In the genomic region with DNA sequence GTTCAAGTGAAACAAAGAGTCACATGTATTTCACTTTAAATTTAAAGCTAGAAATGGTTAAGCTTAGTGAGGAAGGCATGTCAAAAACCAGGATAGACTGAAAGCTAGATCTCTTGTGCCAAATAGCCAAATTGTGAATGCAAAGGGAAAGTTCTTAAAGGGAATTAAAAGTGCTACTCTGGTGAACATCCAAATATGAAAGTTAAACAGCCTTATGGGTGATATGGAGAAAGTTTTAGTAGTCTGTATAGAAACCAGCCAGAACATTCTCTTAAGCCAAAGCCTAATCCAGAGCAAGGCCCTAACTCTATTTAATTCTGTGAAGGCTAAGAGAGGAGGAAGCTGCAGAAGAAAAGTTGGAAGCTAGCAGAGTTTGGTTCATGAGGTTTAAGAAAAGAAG, we compare ENCODE assay signal across 22 cellular contexts.
"Had no signal": no experiment of that assay in that cellular context is flagged by ENCODE, and none has a peak within 500 bp of the region (broad histone marks: within the 10 kb centered on the region; RNA-seq: fewer than 3 reads in every experiment).

No MANE protein-coding gene starts in this region.

- H3K4me3 ChIP-seq: esophagus muscularis mucosa, gastrocnemius medialis, heart right ventricle, sigmoid colon, skin epidermis, testis, tibial nerve, upper lobe of right lung, vagina had no signal

- H3K9me3 ChIP-seq: esophagus muscularis mucosa, gastrocnemius medialis, sigmoid colon, testis, tibial nerve, upper lobe of right lung, vagina had no signal

- H3K27ac Mint-ChIP-seq: nephron progenitor cell; stimulated activated naive B cell treated with anti-CD40 and anti-IgM and Interleukin-4, amounts not matched to agents 10 μg/mL and 1 μg/mL and 100 μg/mL, for 72 hours; stimulated activated naive CD8-positive, alpha-beta T cell treated with anti-CD3 and anti-CD28 coated beads, Interleukin-15, amount 100 ng/mL, for 72 hours had no signal

- H3K4me1 Mint-ChIP-seq: nephron progenitor cell had no signal

- ATAC-seq: effector memory CD8-positive, alpha-beta T cell; gastrocnemius medialis; heart right ventricle; left lobe of liver; naive thymus-derived CD4-positive, alpha-beta T cell; stimulated activated naive B cell treated with anti-CD40 and anti-IgM and Interleukin-4, amounts not matched to agents 10 μg/mL and 1 μg/mL and 100 μg/mL, for 72 hours; stimulated activated naive CD8-positive, alpha-beta T cell treated with anti-CD3 and anti-CD28 coated beads, Interleukin-15, amount 100 ng/mL, for 72 hours; upper lobe of right lung had no signal

- H3K27me3 ChIP-seq: esophagus muscularis mucosa, gastrocnemius medialis, heart right ventricle, sigmoid colon, testis, tibial nerve, upper lobe of right lung, vagina had no signal

- H3K4me1 ChIP-seq: testis, upper lobe of right lung had no signal

- H3K4me3 Mint-ChIP-seq: nephron progenitor cell; stimulated activated naive CD8-positive, alpha-beta T cell treated with anti-CD3 and anti-CD28 coated beads, Interleukin-15, amount 100 ng/mL, for 72 hours had no signal

- H3K36me3 ChIP-seq: gastrocnemius medialis, sigmoid colon, upper lobe of right lung, vagina had no signal

- H3K9me3 Mint-ChIP-seq: effector memory CD8-positive, alpha-beta T cell; stimulated activated naive CD8-positive, alpha-beta T cell treated with anti-CD3 and anti-CD28 coated beads, Interleukin-15, amount 100 ng/mL, for 72 hours had no signal

- H3K27ac ChIP-seq: epithelial cell of prostate, gastrocnemius medialis, sigmoid colon, skin epidermis, testis, tibial nerve, upper lobe of right lung, vagina had no signal

- H3K27me3 Mint-ChIP-seq: effector memory CD8-positive, alpha-beta T cell; stimulated activated naive B cell treated with anti-CD40 and anti-IgM and Interleukin-4, amounts not matched to agents 10 μg/mL and 1 μg/mL and 100 μg/mL, for 72 hours; stimulated activated naive CD8-positive, alpha-beta T cell treated with anti-CD3 and anti-CD28 coated beads, Interleukin-15, amount 100 ng/mL, for 72 hours had no signal

- DNase-seq: effector memory CD8-positive, alpha-beta T cell; gastrocnemius medialis; heart right ventricle; hypothalamus; kidney glomerular epithelial cell; mammary epithelial cell; naive thymus-derived CD4-positive, alpha-beta T cell; nephron progenitor cell; posterior cingulate gyrus; sigmoid colon; stimulated activated CD4-positive, alpha-beta T cell treated with anti-CD3 and anti-CD28 coated beads, Interleukin-2, amount 100 ng/mL, for 24 hours; stimulated activated CD4-positive, alpha-beta T cell treated with anti-CD3 and anti-CD28 coated beads, Interleukin-4, amount 100 ng/mL, for 4 hours; stimulated activated naive B cell treated with anti-CD40 and anti-IgM and Interleukin-4, amounts not matched to agents 10 μg/mL and 1 μg/mL and 100 μg/mL, for 72 hours; stimulated activated naive CD8-positive, alpha-beta T cell treated with anti-CD3 and anti-CD28 coated beads, Interleukin-15, amount 100 ng/mL, for 72 hours; testis; upper lobe of right lung had no signal
